In genomic region chr19:2175742-2176141, GRCh38 we compare ENCODE assay signal across 26 cellular contexts. TPM values are rescaled to one million over a fixed set of nuclear protein-coding genes. Genes with fewer than 3 reads are reported as not detected.
A peak's percentile ranks its signal among the peaks of the same experiment; 100 is the strongest.
DNase-seq lines count a peak whose midpoint lies in the region; ATAC-seq, FAIRE-seq and TF ChIP-seq lines count a peak whose summit lies in the region.
"Had no signal": no experiment of that assay in that cellular context is flagged by ENCODE, and none has a peak within 500 bp of the region (broad histone marks: within the 10 kb centered on the region; RNA-seq: fewer than 3 reads in every experiment).

No MANE protein-coding gene starts in this region.

- H3K79me2 ChIP-seq in HepG2 (ENCODE audit: insufficient read depth, low read length) (peaks cover 89% of the 10 kb centered on the region), mammary epithelial cell (ENCODE audit: insufficient read depth, low read length) (peaks cover 94% of the 10 kb centered on the region)

- no peak for FAIRE-seq in HepG2 (lab: Jason Lieb, UNC)
- FAIRE-seq: A549, GM19239, K562 had no signal

- DNase-seq in HepG2 (ENCODE audit: low spot score) (no peak), right lobe of liver (no peak), mammary epithelial cell (no peak), lung (ENCODE audit: low spot score) (no peak), thyroid gland (peak; percentile 24 to 32), GM10248 (ENCODE audit: extremely low spot score) (no peak), NCI-H146 (lab: John Stamatoyannopoulos, UW) (no peak)
- no peak for DNase-seq in activated naive CD4-positive, alpha-beta T cell treated with anti-CD3 and anti-CD28 coated beads, Interleukin-2, amount 50 U/mL, for 16 hours
- DNase-seq: activated CD4-positive, alpha-beta T cell treated with anti-CD3 and anti-CD28 coated beads for 36 hours; activated effector memory CD4-positive, alpha-beta T cell treated with anti-CD3 and anti-CD28 coated beads, Interleukin-2, amount 50 U/mL, for 16 hours; activated T-cell treated with anti-CD3 and anti-CD28 coated beads for 4 hours; AML-193; CD8-positive, alpha-beta memory T cell; DMS153; MG63; NCI-H1417; NCI-H2081 treated with DMSO at 0.1 percent for 48 hours; NCI-H226; NCI-H774 had no signal

- no peak overlapping the region for H3K27ac ChIP-seq in HepG2 (ENCODE audit: extremely low read length, insufficient read depth, low read length)
- no peak overlapping the region for H3K27ac ChIP-seq in right lobe of liver
- H3K27ac ChIP-seq in mammary epithelial cell (ENCODE audit: insufficient read depth, low read depth, low read length), result no peak overlapping the region
- peak overlapping the region; percentile 68 to 74 for H3K27ac ChIP-seq in lung (ENCODE audit: low read depth in 1 of 2, low read length in 1 of 2)
- peak overlapping the region; percentile 6 to 91 (median 67) for H3K27ac ChIP-seq in thyroid gland
- H3K27ac ChIP-seq: A549, neural progenitor cell, tibial nerve had no signal

- H4K20me1 ChIP-seq in HepG2 (ENCODE audit: insufficient read depth, low read length) (peaks cover 58% of the 10 kb centered on the region; the same call in 1 of the 2 replicates), mammary epithelial cell (ENCODE audit: insufficient read depth, low read length) (no peaks in the 10 kb centered on the region)

- CTCF ChIA-PET in HepG2 (lab: Yijun Ruan, JAX; ENCODE audit: low intra/inter-chr PET ratio, low total read pairs) (no interaction called here), mammary epithelial cell (lab: Charles Lee; ENCODE audit: low non-redundant PET) (no interaction called here), GM10248 (lab: Yijun Ruan, JAX) (no interaction called here)

- in situ Hi-C loops in HepG2 (cut with HindIII; ENCODE audit: extremely low pct_ligation_motif_present, low pct_unique_long_range_greater_than_20kb) (no loop called here), mammary epithelial cell (cut with MboI; ENCODE audit: low sequenced_read_pairs in 2 of 2) (no loop called here)

- H3K4me1 ChIP-seq in HepG2 (ENCODE audit: insufficient read depth, low read length), result peaks cover 39% of the 10 kb centered on the region
- H3K4me1 ChIP-seq in right lobe of liver, result peaks cover 0 to 36% (median 19%) of the 10 kb centered on the region in 4 donors
- peaks cover 18% of the 10 kb centered on the region for H3K4me1 ChIP-seq in mammary epithelial cell (ENCODE audit: insufficient read depth, low read length)
- peaks cover 12% of the 10 kb centered on the region in 2 donors for H3K4me1 ChIP-seq in lung (ENCODE audit: control insufficient read depth in 2 of 2, insufficient read depth in 2 of 2, low read length in 2 of 2)
- peaks cover 19 to 30% of the 10 kb centered on the region in 2 donors for H3K4me1 ChIP-seq in thyroid gland

- H3K27me3 ChIP-seq in HepG2 (ENCODE audit: control insufficient read depth in 1 of 2, insufficient read depth in 2 of 2, low read length in 2 of 2) (no peaks in the 10 kb centered on the region), right lobe of liver (no peaks in the 10 kb centered on the region), mammary epithelial cell (ENCODE audit: insufficient read depth, low read length) (no peaks in the 10 kb centered on the region), lung (ENCODE audit: control insufficient read depth, insufficient read depth) (no peaks in the 10 kb centered on the region), thyroid gland (no peaks in the 10 kb centered on the region)
- H3K27me3 ChIP-seq: MG63, neural progenitor cell, tibial nerve had no signal

- TF ChIP-seq EP300 in HepG2 (IDR thresholded peaks at IDR 0.05; ENCODE audit: low read depth in 2 of 2, low read length in 2 of 2) (no peak), HepG2 (CRISPR knock-in tag; IDR thresholded peaks at IDR 0.05; ENCODE audit: borderline replicate concordance) (no peak)

- TF ChIP-seq RAD21 in HepG2 (CRISPR knock-in tag; IDR thresholded peaks at IDR 0.05), result no peak

- ATAC-seq in HepG2 (no peak), right lobe of liver (no peak), lung (ENCODE audit: insufficient read depth, low FRiP score) (no peak)
- ATAC-seq: A549; activated CD4-positive, alpha-beta T cell treated with anti-CD3 and anti-CD28 coated beads for 36 hours; K562; SK-N-SH treated with all-trans-retinoic acid at 6 μM for 48 hours had no signal

- POLR2A ChIA-PET in HepG2 (lab: Yijun Ruan, JAX) (no interaction called here), GM10248 (lab: Yijun Ruan, JAX) (no interaction called here)

- intact Hi-C loops in HepG2 (cut with micrococcal nuclease; ENCODE audit: unreplicated experiment), result no loop called here
- intact Hi-C loops in right lobe of liver (cut with DNase I), result no loop called here
- intact Hi-C loops in mammary epithelial cell (cut with micrococcal nuclease), result no loop called here
- intact Hi-C loops in thyroid gland (cut with DNase I), result no loop called here

- no peaks in the 10 kb centered on the region for H3K9me3 ChIP-seq in HepG2 (ENCODE audit: low read length)
- H3K9me3 ChIP-seq in right lobe of liver, result no peaks in the 10 kb centered on the region
- H3K9me3 ChIP-seq in mammary epithelial cell (replicated peaks; ENCODE audit: insufficient read depth, low read length), result no peaks in the 10 kb centered on the region
- H3K9me3 ChIP-seq in lung (ENCODE audit: control insufficient read depth in 2 of 2, insufficient read depth in 1 of 2, low read length in 1 of 2), result no peaks in the 10 kb centered on the region
- H3K9me3 ChIP-seq in thyroid gland, result no peaks in the 10 kb centered on the region
- H3K9me3 ChIP-seq: A549, HAP-1, MG63, tibial nerve had no signal

- TF ChIP-seq CTCF in HepG2 (CRISPR knock-in tag; IDR thresholded peaks at IDR 0.05), result no peak
- no peak for TF ChIP-seq CTCF in right lobe of liver (IDR thresholded peaks at IDR 0.05)
- TF ChIP-seq CTCF in mammary epithelial cell (conservative IDR thresholded peaks at IDR 0.05 in 1 of 2, IDR thresholded peaks at IDR 0.05 in 1 of 2; ENCODE audit: extremely low read depth in 1 of 2, insufficient read depth in 1 of 2, low read depth in 1 of 2, low read length in 2 of 2), result no peak
- no peak for TF ChIP-seq CTCF in lung (IDR thresholded peaks at IDR 0.05; ENCODE audit: control extremely low read depth, extremely low read depth)
- TF ChIP-seq CTCF in thyroid gland (IDR thresholded peaks at IDR 0.05), result no peak
- TF ChIP-seq CTCF in GM10248 (IDR thresholded peaks at IDR 0.05; ENCODE audit: control extremely low read depth, extremely low read depth, low read depth, missing control alignments), result no peak

- dilution Hi-C loops in mammary epithelial cell (cut with HindIII; ENCODE audit: low sequenced_read_pairs), result no loop called here

- BruUV-seq in HepG2 (replicated peaks; lab: Mats Ljungman, UMichigan), result TSS peak; percentile 20
- no TSS peak for BruUV-seq in mammary epithelial cell (replicated peaks; lab: Mats Ljungman, UMichigan)

- H3K4me2 ChIP-seq in HepG2 (ENCODE audit: low read depth, low read length) (no peak overlapping the region), mammary epithelial cell (ENCODE audit: insufficient read depth, low read depth, low read length) (peak overlapping the region; percentile 13)
- H3K4me2 ChIP-seq: A549, neural progenitor cell had no signal

- TF ChIP-seq POLR2A in HepG2 (IDR thresholded peaks at IDR 0.05; ENCODE audit: insufficient read depth in 1 of 2, low read depth in 2 of 2, low read length in 2 of 2) (no peak), right lobe of liver (IDR thresholded peaks at IDR 0.05) (no peak), thyroid gland (IDR thresholded peaks at IDR 0.05) (no peak)

- no peak overlapping the region for H3K9ac ChIP-seq in HepG2 (ENCODE audit: insufficient read depth, low read depth, low read length)
- no peak overlapping the region for H3K9ac ChIP-seq in mammary epithelial cell (ENCODE audit: insufficient read depth, low read length)
- H3K9ac ChIP-seq: neural progenitor cell had no signal

- H3K36me3 ChIP-seq in HepG2 (replicated peaks in 1 of 2; ENCODE audit: control insufficient read depth in 1 of 2, insufficient read depth in 2 of 2, low read length in 2 of 2) (peaks cover 22 to 29% of the 10 kb centered on the region in 2 experiments; a peak in 3 of 5 replicates), right lobe of liver (no peaks in the 10 kb centered on the region), mammary epithelial cell (ENCODE audit: insufficient read depth, low read length) (peaks cover 3% of the 10 kb centered on the region), lung (ENCODE audit: control insufficient read depth in 2 of 2, insufficient read depth in 2 of 2, low read length in 2 of 2) (peaks cover 0 to 4% of the 10 kb centered on the region in 2 donors), thyroid gland (no peaks in the 10 kb centered on the region)
- H3K36me3 ChIP-seq: neural progenitor cell had no signal

- no peak overlapping the region for H3K4me3 ChIP-seq in HepG2 (replicated peaks in 1 of 3; ENCODE audit: insufficient read depth in 1 of 3, low read depth in 2 of 3, low read length in 3 of 3)
- no peak overlapping the region for H3K4me3 ChIP-seq in right lobe of liver
- no peak overlapping the region for H3K4me3 ChIP-seq in mammary epithelial cell (replicated peaks in 1 of 3; ENCODE audit: insufficient read depth in 1 of 3, low read depth in 2 of 3, low read length in 3 of 3)
- no peak overlapping the region for H3K4me3 ChIP-seq in lung
- H3K4me3 ChIP-seq in thyroid gland (replicated peaks in 1 of 3), result no peak overlapping the region
- H3K4me3 ChIP-seq: A549, HAP-1, K562, MG63, neural progenitor cell, tibial nerve had no signal

- H2AFZ ChIP-seq in HepG2 (ENCODE audit: low read length) (no peak overlapping the region), mammary epithelial cell (ENCODE audit: low read depth, low read length) (no peak overlapping the region)
- H2AFZ ChIP-seq: neural progenitor cell had no signal

- WGBS in HepG2 (ENCODE audit: low lambda C conversion rate), result 93% methylated on average over 11 of the region's 14 CpGs
- WGBS in right lobe of liver (ENCODE audit: insufficient coverage, low coverage, low lambda C conversion rate, missing lambda C conversion rate), result 93% methylated on average over 4 of the region's 14 CpGs
- WGBS in mammary epithelial cell (ENCODE audit: low coverage, missing lambda C conversion rate), result 75% methylated on average over 13 of the region's 14 CpGs
- 86 to 90% methylated on average over 13 to 14 of the region's 14 CpGs for WGBS in lung, 2 donors
- WGBS in thyroid gland, 2 donors, result 64 to 67% methylated on average over 9 to 12 of the region's 14 CpGs

RNA-seq across cellular contexts. Expression of gene DOT1L, which starts 12.0 kb away (rescaled TPM):
- total RNA-seq in HepG2 (2016; rRNA removed; fragmentation: Illumina TruSeq; extraction: Trizol), result 7.5 and 9.7 TPM in 2 replicates
- 20.6 and 20.7 TPM in 2 replicates for total RNA-seq in HepG2 (2016; cell fraction: cytosol; rRNA removed; fragmentation: Illumina TruSeq; extraction: Trizol; ENCODE audit: low read depth)
- 6.4 and 8.2 TPM in 2 replicates for total RNA-seq in HepG2 (2016; cell fraction: insoluble cytoplasmic fraction; rRNA removed; fragmentation: Illumina TruSeq; extraction: Trizol)
- 12.0 and 15.8 TPM in 2 replicates for total RNA-seq in HepG2 (2016; cell fraction: membrane; rRNA removed; fragmentation: Illumina TruSeq; extraction: Trizol)
- total RNA-seq in HepG2 (2016; cell fraction: nucleus; rRNA removed; fragmentation: Illumina TruSeq; extraction: Trizol), result 12.3 and 14.9 TPM in 2 replicates
- 14.6 and 17.9 TPM in 2 replicates for polyA plus RNA-seq in HepG2 (2011; rRNA removed)
- polyA plus RNA-seq in HepG2 (2011; cell fraction: cytosol; rRNA removed), result 6.1 and 9.5 TPM in 2 replicates
- polyA plus RNA-seq in HepG2 (2011; cell fraction: nucleus; rRNA removed), result 138 and 210 TPM in 2 replicates
- 22.3 and 23.3 TPM in 2 replicates for polyA plus RNA-seq in HepG2 (2012)
- 2.5 and 3.3 TPM in 2 replicates for polyA plus RNA-seq in HepG2 (2016; cell fraction: cytosol; fragmentation: Illumina TruSeq; extraction: Trizol; ENCODE audit: low read depth)
- polyA plus RNA-seq in HepG2 (2016; cell fraction: insoluble cytoplasmic fraction; fragmentation: Illumina TruSeq; extraction: Trizol; ENCODE audit: low read depth), result 10.5 and 15.3 TPM in 2 replicates
- 7.1 TPM in 2 replicates for polyA plus RNA-seq in HepG2 (2016; cell fraction: membrane; fragmentation: Illumina TruSeq; extraction: Trizol; ENCODE audit: low read depth)
- 76.0 and 84.3 TPM in 2 replicates for polyA plus RNA-seq in HepG2 (2016; cell fraction: nucleus; fragmentation: Illumina TruSeq; extraction: Trizol; ENCODE audit: insufficient read depth, low read depth)
- 36.8 and 45.6 TPM in 2 replicates for polyA minus RNA-seq in HepG2 (2011; rRNA and poly(A)+ RNA removed; ENCODE audit: low replicate concordance)
- polyA minus RNA-seq in HepG2 (2011; cell fraction: cytosol; rRNA and poly(A)+ RNA removed), result 21.6 and 26.0 TPM in 2 replicates
- polyA minus RNA-seq in HepG2 (2011; cell fraction: nucleus; rRNA and poly(A)+ RNA removed), result 30.1 and 31.9 TPM in 2 replicates
- total RNA-seq in right lobe of liver, result 10 to 100 TPM; 10.3 to 23.5 (median 14.9) TPM
- 10 to 100 TPM in 1 of 2 donors, 1 to 10 TPM in 1; 4.3 to 25.6 TPM for total RNA-seq in mammary epithelial cell
- 6.3 TPM for polyA plus RNA-seq in mammary epithelial cell
- polyA minus RNA-seq in mammary epithelial cell, result 31.7 TPM
- 10 to 100 TPM; 20.4 to 46.4 TPM for total RNA-seq in lung
- polyA plus RNA-seq in lung, result 10 to 100 TPM; 13.0 to 19.2 TPM
- total RNA-seq in thyroid gland, result 10 to 100 TPM; 10.2 to 31.1 (median 17.2) TPM

RNA-seq across cellular contexts. Expression of gene AP3D1, which starts 24.4 kb away (rescaled TPM):
- total RNA-seq in HepG2 (2016; rRNA removed; fragmentation: Illumina TruSeq; extraction: Trizol), result 73.5 and 82.6 TPM in 2 replicates
- 30.1 and 33.5 TPM in 2 replicates for total RNA-seq in HepG2 (2016; cell fraction: cytosol; rRNA removed; fragmentation: Illumina TruSeq; extraction: Trizol; ENCODE audit: low read depth)
- total RNA-seq in HepG2 (2016; cell fraction: insoluble cytoplasmic fraction; rRNA removed; fragmentation: Illumina TruSeq; extraction: Trizol), result 55.4 and 84.4 TPM in 2 replicates
- total RNA-seq in HepG2 (2016; cell fraction: membrane; rRNA removed; fragmentation: Illumina TruSeq; extraction: Trizol), result 61.4 and 65.9 TPM in 2 replicates
- 44.7 and 54.3 TPM in 2 replicates for total RNA-seq in HepG2 (2016; cell fraction: nucleus; rRNA removed; fragmentation: Illumina TruSeq; extraction: Trizol)
- 68.0 and 78.6 TPM in 2 replicates for polyA plus RNA-seq in HepG2 (2011; rRNA removed)
- 50.1 and 66.2 TPM in 2 replicates for polyA plus RNA-seq in HepG2 (2011; cell fraction: cytosol; rRNA removed)
- polyA plus RNA-seq in HepG2 (2011; cell fraction: nucleus; rRNA removed), result 236 and 270 TPM in 2 replicates
- 61.5 and 82.7 TPM in 2 replicates for polyA plus RNA-seq in HepG2 (2012)
- polyA plus RNA-seq in HepG2 (2016; cell fraction: cytosol; fragmentation: Illumina TruSeq; extraction: Trizol; ENCODE audit: low read depth), result 11.6 and 13.9 TPM in 2 replicates
- 71.2 and 87.4 TPM in 2 replicates for polyA plus RNA-seq in HepG2 (2016; cell fraction: insoluble cytoplasmic fraction; fragmentation: Illumina TruSeq; extraction: Trizol; ENCODE audit: low read depth)
- 38.5 and 41.5 TPM in 2 replicates for polyA plus RNA-seq in HepG2 (2016; cell fraction: membrane; fragmentation: Illumina TruSeq; extraction: Trizol; ENCODE audit: low read depth)
- 139 and 143 TPM in 2 replicates for polyA plus RNA-seq in HepG2 (2016; cell fraction: nucleus; fragmentation: Illumina TruSeq; extraction: Trizol; ENCODE audit: insufficient read depth, low read depth)
- polyA minus RNA-seq in HepG2 (2011; rRNA and poly(A)+ RNA removed; ENCODE audit: low replicate concordance), result 72.3 and 142 TPM in 2 replicates
- 54.0 and 70.6 TPM in 2 replicates for polyA minus RNA-seq in HepG2 (2011; cell fraction: cytosol; rRNA and poly(A)+ RNA removed)
- 44.3 and 51.8 TPM in 2 replicates for polyA minus RNA-seq in HepG2 (2011; cell fraction: nucleus; rRNA and poly(A)+ RNA removed)
- 10 to 100 TPM; 55.5 to 99.0 (median 65.5) TPM for total RNA-seq in right lobe of liver
- 100 to 1,000 TPM; 124 to 143 TPM for total RNA-seq in mammary epithelial cell
- 95.6 TPM for polyA plus RNA-seq in mammary epithelial cell
- 288 TPM for polyA minus RNA-seq in mammary epithelial cell
- 100 to 1,000 TPM in 1 of 2 donors, 10 to 100 TPM in 1; 69.9 to 144 TPM for total RNA-seq in lung
- 100 to 1,000 TPM in 1 of 2 donors, 10 to 100 TPM in 1; 55.3 to 101 TPM for polyA plus RNA-seq in lung
- 100 to 1,000 TPM in 3 of 4 donors, 10 to 100 TPM in 1; 62.5 to 121 (median 118) TPM for total RNA-seq in thyroid gland

Comparison
In these comparisons a context has a peak if more than half of its experiments do, and no peak if none do; other contexts are left out.
1. DNase-seq: peak in thyroid gland (2 of 2); none in HepG2 (single experiment), right lobe of liver (0 of 3), mammary epithelial cell (single experiment), lung (single experiment), GM10248 (single experiment), NCI-H146 (single experiment) and activated naive CD4-positive, alpha-beta T cell treated with anti-CD3 and anti-CD28 coated beads, Interleukin-2, amount 50 U/mL, for 16 hours (single experiment).
2. H3K27ac ChIP-seq: peak in lung (2 of 2) and thyroid gland (3 of 3); none in HepG2 (single experiment), right lobe of liver (0 of 3) and mammary epithelial cell (single experiment).